Comparison of ENCODE assay signal across 8 cellular contexts in genomic region chr15:62782100-62782791, GRCh38.
A peak's percentile ranks its signal among the peaks of the same experiment; 100 is the strongest.
DNase-seq lines count a peak whose midpoint lies in the region; ATAC-seq and TF ChIP-seq lines count a peak whose summit lies in the region.

No MANE protein-coding gene starts in this region.

- peak overlapping the region; percentile 73 for H2BK20ac ChIP-seq in IMR-90 (ENCODE audit: low read depth, low read length)

- dilution Hi-C loops in IMR-90 (cut with HindIII; ENCODE audit: low sequenced_read_pairs, unreplicated experiment) = no loop called here

- in situ Hi-C loops in IMR-90 (cut with MboI; ENCODE audit: low sequenced_read_pairs) = loop anchor here (5.0 kb wide), 1 partner anchor 265 kb away; no protein-coding TSS in a partner anchor

- WGBS in IMR-90 (ENCODE audit: extremely low coverage in 2 of 2, insufficient read length in 1 of 2), 2 experiments = 28% methylated on average over 8 of the region's 11 CpGs; no CpG with 5 or more reads in 1 of the 2 experiments
- 49% methylated on average over 11 of the region's 11 CpGs for WGBS in liver
- whole genome bisulfite sequencing in tibial nerve, 2 donors = 53 to 58% methylated on average over 9 to 11 of the region's 11 CpGs

- H3K36me3 ChIP-seq in IMR-90 (ENCODE audit: control insufficient read depth, insufficient read depth, low read length) (peaks cover 4% of the 10 kb centered on the region; the same call in 1 of the 2 replicates), liver (ENCODE audit: control insufficient read depth in 4 of 4, insufficient read depth in 3 of 4, low read depth in 1 of 4, low read length in 3 of 4) (no peaks in the 10 kb centered on the region), tibial nerve (peaks cover 0 to 43% (median 0%) of the 10 kb centered on the region in 3 donors)

- H3K9me3 ChIP-seq in IMR-90 (ENCODE audit: control insufficient read depth, insufficient read depth, low read length) = no peaks in the 10 kb centered on the region
- no peaks in the 10 kb centered on the region for H3K9me3 ChIP-seq in liver (ENCODE audit: control insufficient read depth in 4 of 4, low read length in 3 of 4)
- H3K9me3 ChIP-seq in tibial nerve = no peaks in the 10 kb centered on the region

- H3K18ac ChIP-seq in IMR-90 (ENCODE audit: low read depth, low read length) = no peak overlapping the region; the same call in 1 of the 2 replicates

- H3K9ac ChIP-seq in IMR-90 (ENCODE audit: low read depth, low read length) = no peak overlapping the region; the same call in 1 of the 2 replicates
- no peak overlapping the region for H3K9ac ChIP-seq in liver (ENCODE audit: low read depth in 1 of 2, low read length in 2 of 2)

- TF ChIP-seq EP300 in tibial nerve (IDR thresholded peaks at IDR 0.05) = peak in 1 of 2 donors; percentile 70

- TF ChIP-seq RAD21 in IMR-90 (IDR thresholded peaks at IDR 0.05; ENCODE audit: low read length) (peak; percentile 96), liver (IDR thresholded peaks at IDR 0.05) (peak; percentile 100)

- H2AK9ac ChIP-seq in IMR-90 (replicated peaks; ENCODE audit: low read depth, low read length, poor library complexity) = peak overlapping the region; percentile 73

- H4K5ac ChIP-seq in IMR-90 (ENCODE audit: low read depth, low read length) = no peak overlapping the region

- H3K4ac ChIP-seq in IMR-90 (ENCODE audit: low read depth, low read length) = peak overlapping the region; percentile 87

- TF ChIP-seq CTCF in IMR-90 (conservative IDR thresholded peaks at IDR 0.05; ENCODE audit: low read depth, low read length) = peak; percentile 84
- peak; percentile 87 for TF ChIP-seq CTCF in liver (IDR thresholded peaks at IDR 0.05; ENCODE audit: low read depth, low read length, missing input control)
- peak; percentile 45 to 79 (median 62) for TF ChIP-seq CTCF in tibial nerve (IDR thresholded peaks at IDR 0.05)

- ATAC-seq in IMR-90 (ENCODE audit: low read depth) (peak; percentile 81), GM18873 (IDR thresholded peaks at IDR 0.05; ENCODE audit: low FRiP score, unreplicated experiment) (no peak), HG03571 (IDR thresholded peaks at IDR 0.05; ENCODE audit: unreplicated experiment) (no peak)

- H3K4me3 ChIP-seq in IMR-90 (ENCODE audit: insufficient read depth, low read depth, low read length) (no peak overlapping the region), liver (ENCODE audit: low read depth in 1 of 3, low read length in 3 of 3) (no peak overlapping the region), tibial nerve (no peak overlapping the region)

- H3K27ac ChIP-seq in IMR-90 (ENCODE audit: insufficient read depth, low read length) (peak overlapping the region; percentile 0; the same call in 1 of the 2 replicates), liver (ENCODE audit: low read depth in 1 of 2, low read length in 2 of 2) (no peak overlapping the region), tibial nerve (no peak overlapping the region)

- CTCF ChIA-PET in IMR-90 (lab: Yijun Ruan, JAX) = interaction anchor here (0.7 to 1.1 kb wide), 7 partner anchors 15 to 312 kb away, joined by 3 to 9 read pairs (median 3); no protein-coding TSS in a partner anchor

- intact Hi-C loops in IMR-90 (cut with micrococcal nuclease) = loop anchor here (1.0 to 10.0 kb wide), 5 partner anchors 113 to 480 kb away; no protein-coding TSS in a partner anchor

- H3K79me1 ChIP-seq in IMR-90 (ENCODE audit: low read depth in 1 of 2, low read length in 2 of 2) = peaks cover 0 to 14% of the 10 kb centered on the region in 2 experiments; a peak in 2 of 4 replicates

- peak overlapping the region; percentile 99 for H2AK5ac ChIP-seq in IMR-90 (ENCODE audit: low read depth, low read length)

- H4K20me1 ChIP-seq in IMR-90 (ENCODE audit: insufficient read depth, low read length) = no peaks in the 10 kb centered on the region

- no TSS peak for BruUV-seq in IMR-90 (replicated peaks; lab: Mats Ljungman, UMichigan)

- H3K23ac ChIP-seq in IMR-90 (ENCODE audit: low read depth, low read length) = peak overlapping the region; percentile 40; the same call in 1 of the 2 replicates

- TF ChIP-seq POLR2A in IMR-90 (IDR thresholded peaks at IDR 0.05; ENCODE audit: low read depth, low read length) (0 out of 2 replicates have a peak, but pooled peaks have one; percentile 37), tibial nerve (IDR thresholded peaks at IDR 0.05) (no peak)

- peak overlapping the region; percentile 3 to 9; a peak in 2 of 4 replicates for H4K8ac ChIP-seq in IMR-90 (ENCODE audit: low read depth in 2 of 2, low read length in 2 of 2)

- peak overlapping the region; percentile 65 for H3K14ac ChIP-seq in IMR-90 (replicated peaks; ENCODE audit: low read depth, low read length)

- H2BK5ac ChIP-seq in IMR-90 (ENCODE audit: low read depth, low read length, poor library complexity, severe bottlenecking) = peak overlapping the region; percentile 14

- H3K4me1 ChIP-seq in IMR-90 (ENCODE audit: control insufficient read depth, insufficient read depth, low read length) (peaks cover 20% of the 10 kb centered on the region), liver (ENCODE audit: control insufficient read depth in 4 of 4, insufficient read depth in 4 of 4, low read length in 3 of 4) (peaks cover 4 to 5% (median 4%) of the 10 kb centered on the region in 4 donors), tibial nerve (peaks cover 0 to 31% (median 4%) of the 10 kb centered on the region in 4 donors)

- peak overlapping the region; percentile 80 for H2BK120ac ChIP-seq in IMR-90 (ENCODE audit: low read depth, low read length)

- H4K91ac ChIP-seq in IMR-90 (ENCODE audit: insufficient read depth, low read depth, low read length) = peak overlapping the region; percentile 71

- peak; percentile 29 for DNase-seq in DMS79 (lab: John Stamatoyannopoulos, UW)
- peak; percentile 85 for DNase-seq in IMR-90
- peak; percentile 74 for DNase-seq in OCI-M1 (lab: John Stamatoyannopoulos, UW)
- DNase-seq in dermis blood vessel endothelial cell = peak; percentile 94
- DNase-seq in tibial nerve (ENCODE audit: low spot score in 2 of 2) = peak; percentile 64 to 78

- no peak overlapping the region for H3K4me2 ChIP-seq in IMR-90 (ENCODE audit: low read depth, low read length)

- POLR2A ChIA-PET in IMR-90 (lab: Charles Lee; ENCODE audit: unreplicated experiment) = interaction anchor here (0.7 to 1.0 kb wide), 3 partner anchors 257 to 266 kb away, joined by 3 to 5 read pairs (median 3); no protein-coding TSS in a partner anchor

- H2AFZ ChIP-seq in IMR-90 (replicated peaks; ENCODE audit: low read length, poor library complexity) = peak overlapping the region; percentile 19

- peak overlapping the region; percentile 50; the same call in 2 of the 3 replicates for H2BK15ac ChIP-seq in IMR-90 (ENCODE audit: low read depth, low read length)

- H3K27me3 ChIP-seq in IMR-90 (ENCODE audit: control insufficient read depth, insufficient read depth, low read length) = no peaks in the 10 kb centered on the region
- H3K27me3 ChIP-seq in liver (ENCODE audit: control insufficient read depth in 4 of 4, insufficient read depth in 4 of 4, low read length in 3 of 4) = no peaks in the 10 kb centered on the region
- H3K27me3 ChIP-seq in tibial nerve = no peaks in the 10 kb centered on the region

- H3K9me1 ChIP-seq in IMR-90 (ENCODE audit: insufficient read depth, low read length) = peaks cover 11% of the 10 kb centered on the region

- peak overlapping the region; percentile 20; the same call in 1 of the 2 replicates for H3K56ac ChIP-seq in IMR-90 (ENCODE audit: extremely low read depth, insufficient read depth, low read length)

TF ChIP-seq in IMR-90, 13 proteins besides CTCF, POLR2A, EP300 and RAD21:
- peak; percentile 42 for TF ChIP-seq CEBPB (IDR thresholded peaks at IDR 0.05; ENCODE audit: low read depth, low read length)
- 0 out of 2 replicates have a peak, but pooled peaks have one; percentile 27 for TF ChIP-seq MAZ (IDR thresholded peaks at IDR 0.05; ENCODE audit: borderline replicate concordance, low read depth, low read length)
- no peak for TF ChIP-seq BHLHE40 (IDR thresholded peaks at IDR 0.05; ENCODE audit: low read depth, low read length)
- TF ChIP-seq RFX5 (IDR thresholded peaks at IDR 0.05; ENCODE audit: low read depth, low read length) = no peak
- peak; percentile 87 for TF ChIP-seq SMC3 (IDR thresholded peaks at IDR 0.05; ENCODE audit: low read depth, low read length)
- TF ChIP-seq MXI1 (IDR thresholded peaks at IDR 0.05; ENCODE audit: borderline replicate concordance, low read depth, low read length) = peak; percentile 67; the same call in 1 of the 2 replicates
- 0 out of 2 replicates have a peak, but pooled peaks have one; percentile 4 for TF ChIP-seq USF2 (IDR thresholded peaks at IDR 0.05; ENCODE audit: low read depth, low read length)
TF ChIP-seq in IMR-90: peak in this region for 5.

TF ChIP-seq in liver, 16 proteins besides CTCF, POLR2A, EP300 and RAD21 (continues in another document):
- TF ChIP-seq ATF3 (IDR thresholded peaks at IDR 0.05) = no peak
- no peak for TF ChIP-seq EGR1 (IDR thresholded peaks at IDR 0.05; ENCODE audit: low read depth in 2 of 2)
- no peak for TF ChIP-seq FOXA1 (IDR thresholded peaks at IDR 0.05)
- TF ChIP-seq GABPA (IDR thresholded peaks at IDR 0.05 in 1 of 2, conservative IDR thresholded peaks at IDR 0.05 in 1 of 2) = no peak
- TF ChIP-seq SP1 (IDR thresholded peaks at IDR 0.05) = peak; percentile 55
- TF ChIP-seq HNF4G (IDR thresholded peaks at IDR 0.05) = peak; percentile 24
- TF ChIP-seq NR2F2 (IDR thresholded peaks at IDR 0.05) = peak; percentile 34
- TF ChIP-seq HNF4A (conservative IDR thresholded peaks at IDR 0.05) = peak; percentile 40 to 62
- TF ChIP-seq ZBTB33 (IDR thresholded peaks at IDR 0.05) = no peak
- TF ChIP-seq RXRA (IDR thresholded peaks at IDR 0.05) = peak in 1 of 2 donors; percentile 45
- no peak for TF ChIP-seq TAF1 (conservative IDR thresholded peaks at IDR 0.05)

Comparison
In these comparisons a context has a peak if more than half of its experiments do, and no peak if none do; other contexts are left out.
1. DNase-seq: peak in every context shown above with its lines; median percentile 94 in dermis blood vessel endothelial cell; 85 in IMR-90; 74 in OCI-M1; 71 in tibial nerve; 29 in DMS79.